Comparison of ENCODE assay signal across 8 cellular contexts in genomic region chr17:2755941-2756724, GRCh38. TPM values are rescaled to one million over a fixed set of nuclear protein-coding genes. Genes with fewer than 3 reads are reported as not detected.
DNase-seq lines count a peak whose midpoint lies in the region; ATAC-seq lines count a peak whose summit lies in the region.

No MANE protein-coding gene starts in this region.

- peak overlapping the region in 1 of 2 donors; percentile 62 for H3K9ac ChIP-seq in mucosa of rectum (ENCODE audit: low read depth in 1 of 2, low read length in 2 of 2)

- H3K4me3 ChIP-seq in ectodermal cell (ENCODE audit: insufficient read depth, low read depth, low read length) (peak overlapping the region; percentile 39), mucosa of rectum (ENCODE audit: low read length in 2 of 2) (peak overlapping the region; percentile 37 to 50)

- 1% methylated on average over 42 of the region's 42 CpGs for WGBS in ectodermal cell, 2 experiments

- no peaks in the 10 kb centered on the region for H3K36me3 ChIP-seq in ectodermal cell (ENCODE audit: control insufficient read depth, insufficient read depth, low read length)
- H3K36me3 ChIP-seq in mucosa of rectum (ENCODE audit: control insufficient read depth in 2 of 2, insufficient read depth in 2 of 2, low read length in 2 of 2), result no peaks in the 10 kb centered on the region

- H3K27me3 ChIP-seq in ectodermal cell (ENCODE audit: control insufficient read depth, insufficient read depth, low read length, poor library complexity, severe bottlenecking) (peaks cover 54% of the 10 kb centered on the region), mucosa of rectum (ENCODE audit: control insufficient read depth in 2 of 2, insufficient read depth in 2 of 2, low read length in 2 of 2) (peaks cover 5 to 11% of the 10 kb centered on the region in 2 donors)

- H3K4me1 ChIP-seq in ectodermal cell (ENCODE audit: control insufficient read depth, insufficient read depth, low read length) (no peaks in the 10 kb centered on the region), mucosa of rectum (ENCODE audit: control insufficient read depth in 2 of 2, insufficient read depth in 2 of 2, low read length in 2 of 2) (peaks cover 0 to 2% of the 10 kb centered on the region in 2 donors)

- H3K27ac ChIP-seq in ectodermal cell (ENCODE audit: insufficient read depth, low read depth, low read length, poor library complexity, severe bottlenecking) (no peak overlapping the region), mucosa of rectum (ENCODE audit: low read depth in 2 of 2, low read length in 2 of 2) (no peak overlapping the region)

- ATAC-seq in HG03280 (IDR thresholded peaks at IDR 0.05; ENCODE audit: unreplicated experiment), result no peak
- no peak for ATAC-seq in HG03139 (IDR thresholded peaks at IDR 0.05; ENCODE audit: unreplicated experiment)

- H3K9me3 ChIP-seq in ectodermal cell (ENCODE audit: control insufficient read depth, low read length), result no peaks in the 10 kb centered on the region
- no peaks in the 10 kb centered on the region for H3K9me3 ChIP-seq in mucosa of rectum (ENCODE audit: control insufficient read depth in 2 of 2, low read length in 2 of 2)

- DNase-seq in COLO668 (lab: John Stamatoyannopoulos, UW; ENCODE audit: unreplicated experiment) (peak; percentile 46), NCI-H146 (lab: John Stamatoyannopoulos, UW) (peak; percentile 49), T1000 (lab: John Stamatoyannopoulos, UW) (no peak), NOMO-1 treated with dmso at 0.1 percent for 144 hours (lab: John Stamatoyannopoulos, UW; ENCODE audit: unreplicated experiment) (no peak)

RNA-seq across cellular contexts. Expression of gene CCDC92B, which starts 6.7 kb away (rescaled TPM):
- 2.4 TPM for polyA plus RNA-seq in ectodermal cell (2013, experiment 1 of 4)
- polyA plus RNA-seq in ectodermal cell (2013, experiment 2 of 4), result 2.6 TPM
- 2.3 TPM for polyA plus RNA-seq in ectodermal cell (2013, experiment 3 of 4)
- polyA plus RNA-seq in ectodermal cell (2013, experiment 4 of 4), result 1.9 TPM

RNA-seq across cellular contexts. Expression of gene RAP1GAP2, which starts 40.1 kb away (rescaled TPM):
- 4.6 TPM for polyA plus RNA-seq in ectodermal cell (2013, experiment 1 of 4)
- polyA plus RNA-seq in ectodermal cell (2013, experiment 2 of 4), result 3.2 TPM
- 4.0 TPM for polyA plus RNA-seq in ectodermal cell (2013, experiment 3 of 4)
- 2.6 TPM for polyA plus RNA-seq in ectodermal cell (2013, experiment 4 of 4)

RNA-seq across cellular contexts. Expression of gene CLUH, which starts 44.6 kb away (rescaled TPM):
- polyA plus RNA-seq in ectodermal cell (2013, experiment 1 of 4), result 44.7 TPM
- 41.0 TPM for polyA plus RNA-seq in ectodermal cell (2013, experiment 2 of 4)
- polyA plus RNA-seq in ectodermal cell (2013, experiment 3 of 4), result 25.7 TPM
- 28.9 TPM for polyA plus RNA-seq in ectodermal cell (2013, experiment 4 of 4)

Comparison
In these comparisons a context has a peak if more than half of its experiments do, and no peak if none do; other contexts are left out.
1. DNase-seq: peak in COLO668 (single experiment) and NCI-H146 (single experiment); none in T1000 (single experiment) and NOMO-1 treated with dmso at 0.1 percent for 144 hours (single experiment).